Comparison of ENCODE assay signal across 9 cellular contexts in genomic region chr13:44575035-44575434, GRCh38. TPM values are rescaled to one million over a fixed set of nuclear protein-coding genes. Genes with fewer than 3 reads are reported as not detected.
DNase-seq lines count a peak whose midpoint lies in the region; ATAC-seq, FAIRE-seq and TF ChIP-seq lines count a peak whose summit lies in the region.
"Had no signal": no experiment of that assay in that cellular context is flagged by ENCODE, and none has a peak within 500 bp of the region (broad histone marks: within the 10 kb centered on the region; RNA-seq: fewer than 3 reads in every experiment).

No MANE protein-coding gene starts in this region.

- FAIRE-seq in bronchial epithelial cell (lab: Jason Lieb, UNC), result no peak

- H3K9me3 ChIP-seq in right atrium auricular region (no peaks in the 10 kb centered on the region), mucosa of stomach (ENCODE audit: control insufficient read depth, low read length) (no peaks in the 10 kb centered on the region)

- ATAC-seq in left cardiac atrium (no peak), GM18867 (IDR thresholded peaks at IDR 0.05; ENCODE audit: unreplicated experiment) (no peak), HG03280 (IDR thresholded peaks at IDR 0.05; ENCODE audit: unreplicated experiment) (no peak)

- no peak overlapping the region for H3K9ac ChIP-seq in mucosa of stomach (ENCODE audit: low read length)

- H3K27ac ChIP-seq in right atrium auricular region, result peak overlapping the region in 1 of 2 donors; percentile 100

- no peaks in the 10 kb centered on the region for H3K36me3 ChIP-seq in right atrium auricular region
- H3K36me3 ChIP-seq in bronchial epithelial cell (ENCODE audit: control insufficient read depth, insufficient read depth, low read length), result no peaks in the 10 kb centered on the region
- no peaks in the 10 kb centered on the region for H3K36me3 ChIP-seq in mucosa of stomach (ENCODE audit: control insufficient read depth, insufficient read depth, low read length)

- H3K4me3 ChIP-seq in right atrium auricular region (peak overlapping the region; percentile 82 to 90), bronchial epithelial cell (ENCODE audit: low read depth, low read length) (peak overlapping the region; percentile 89), mucosa of stomach (ENCODE audit: low read length) (peak overlapping the region; percentile 64)

- intact Hi-C loops in left cardiac atrium (cut with DNase I) (loop anchor here in 1 of 2 donors (5.0 to 10.0 kb wide), 3 partner anchors 90 to 342 kb away; no protein-coding TSS in a partner anchor), head of caudate nucleus (cut with DNase I) (loop anchor here (10.0 kb wide), 2 partner anchors 390 to 770 kb away; partner anchors contain the start of gene TPT1)

- no peaks in the 10 kb centered on the region for H3K27me3 ChIP-seq in right atrium auricular region
- H3K27me3 ChIP-seq in bronchial epithelial cell (ENCODE audit: control insufficient read depth, insufficient read depth, low read length), result no peaks in the 10 kb centered on the region
- H3K27me3 ChIP-seq in mucosa of stomach (ENCODE audit: control insufficient read depth, insufficient read depth, low read length), result no peaks in the 10 kb centered on the region

- H3K4me1 ChIP-seq in right atrium auricular region (peaks cover 0 to 56% of the 10 kb centered on the region in 2 donors), mucosa of stomach (ENCODE audit: control insufficient read depth, insufficient read depth, low read length) (peaks cover 29% of the 10 kb centered on the region)

- no peak for DNase-seq in right atrium auricular region (ENCODE audit: low spot score)
- no peak for DNase-seq in left cardiac atrium
- DNase-seq in bronchial epithelial cell (ENCODE audit: low read depth), result peak; percentile 28
- DNase-seq in head of caudate nucleus, result no peak
- DNase-seq in 8988T, result no peak
- DNase-seq: NCI-H524 treated with DMSO at 0.1 percent for 48 hours had no signal

- TF ChIP-seq CTCF in right atrium auricular region (IDR thresholded peaks at IDR 0.05) (no peak), bronchial epithelial cell (IDR thresholded peaks at IDR 0.05; ENCODE audit: insufficient read depth, low read length, severe bottlenecking) (no peak)

RNA-seq across cellular contexts. Expression of gene TSC22D1, which starts 1.1 kb away (rescaled TPM):
- total RNA-seq in right atrium auricular region, result 100 to 1,000 TPM; 110 to 159 TPM
- total RNA-seq in left cardiac atrium, result 100 to 1,000 TPM in 1 of 2 donors, 10 to 100 TPM in 1; 68.5 to 109 TPM
- total RNA-seq in bronchial epithelial cell, result 67.3 and 70.8 TPM in 2 replicates
